Comparison of ENCODE assay signal across 1 cellular context in the genomic region with DNA sequence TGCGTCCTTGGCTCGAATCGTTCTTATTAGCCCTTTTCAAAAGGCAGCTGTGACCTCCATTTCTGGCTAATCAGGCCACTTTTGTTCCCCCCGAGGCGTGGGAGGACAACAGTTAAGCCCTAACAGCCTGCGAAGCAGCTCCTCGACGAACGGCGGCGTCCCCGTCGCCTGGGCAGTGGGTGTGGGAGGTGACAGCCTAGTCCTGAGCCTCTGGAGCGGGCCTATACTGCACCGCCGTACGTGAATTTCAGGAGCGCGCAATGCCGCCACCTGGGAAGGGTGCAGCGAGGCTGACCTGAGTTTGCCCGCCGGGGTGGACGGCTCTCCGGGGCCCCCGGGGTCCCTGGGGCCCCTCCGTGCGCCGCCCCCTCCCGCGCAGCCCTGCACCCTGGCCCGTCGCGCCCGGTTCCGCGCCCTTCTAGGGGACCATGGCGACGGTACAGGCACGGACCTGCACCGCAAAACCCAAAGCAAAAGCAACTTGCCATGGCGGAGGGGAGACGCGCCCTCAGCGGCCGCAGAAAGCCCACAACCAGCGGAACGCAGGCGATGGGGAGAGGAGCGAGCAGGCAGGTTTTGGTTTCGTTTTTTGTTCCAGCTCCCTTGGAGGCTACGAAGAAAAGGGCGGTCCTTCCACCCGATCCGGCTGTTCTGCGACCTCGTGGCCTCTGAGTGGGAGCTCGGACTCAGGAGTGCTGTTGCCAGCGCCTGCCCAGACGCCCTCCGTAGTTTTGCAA.
TF ChIP-seq lines count a peak whose summit lies in the region.

Gene RBM43 (minus strand): TSS at position 624 of the 737 bp plus-strand sequence. CDS start 136 bp downstream, at position 488.

TF ChIP-seq in K562, 482 proteins besides CTCF, POLR2A, EP300 and RAD21 (continued from another document and continues in another):
- TF ChIP-seq ZBTB33 (CRISPR knock-in tag; IDR thresholded peaks at IDR 0.05) = no peak; the same call in 1 of the 2 replicates
- peak; percentile 91 for TF ChIP-seq POLR2G (IDR thresholded peaks at IDR 0.05; ENCODE audit: low read depth, low read length)
- TF ChIP-seq CBFB (CRISPR knock-in tag; IDR thresholded peaks at IDR 0.05) = no peak
- TF ChIP-seq STAG1 (CRISPR knock-in tag; IDR thresholded peaks at IDR 0.05; ENCODE audit: borderline replicate concordance) = no peak; the same call in 1 of the 2 replicates
- no peak for TF ChIP-seq SNIP1 (IDR thresholded peaks at IDR 0.05; ENCODE audit: low read depth)
- TF ChIP-seq JUN (IDR thresholded peaks at IDR 0.05; ENCODE audit: borderline replicate concordance, low read depth, low read length) = no peak
- TF ChIP-seq JUN (CRISPR knock-in tag; IDR thresholded peaks at IDR 0.05; ENCODE audit: borderline replicate concordance) = peak; percentile 63; the same call in 1 of the 2 replicates
- TF ChIP-seq, protein P1, sequence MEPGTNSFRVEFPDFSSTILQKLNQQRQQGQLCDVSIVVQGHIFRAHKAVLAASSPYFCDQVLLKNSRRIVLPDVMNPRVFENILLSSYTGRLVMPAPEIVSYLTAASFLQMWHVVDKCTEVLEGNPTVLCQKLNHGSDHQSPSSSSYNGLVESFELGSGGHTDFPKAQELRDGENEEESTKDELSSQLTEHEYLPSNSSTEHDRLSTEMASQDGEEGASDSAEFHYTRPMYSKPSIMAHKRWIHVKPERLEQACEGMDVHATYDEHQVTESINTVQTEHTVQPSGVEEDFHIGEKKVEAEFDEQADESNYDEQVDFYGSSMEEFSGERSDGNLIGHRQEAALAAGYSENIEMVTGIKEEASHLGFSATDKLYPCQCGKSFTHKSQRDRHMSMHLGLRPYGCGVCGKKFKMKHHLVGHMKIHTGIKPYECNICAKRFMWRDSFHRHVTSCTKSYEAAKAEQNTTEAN (CRISPR knock-in tag; IDR thresholded peaks at IDR 0.05) = peak; percentile 68; the same call in 1 of the 2 replicates
- 0 out of 2 replicates have a peak, but pooled peaks have one; percentile 35 for TF ChIP-seq DMBX1 (CRISPR knock-in tag; IDR thresholded peaks at IDR 0.05; ENCODE audit: borderline replicate concordance)
- TF ChIP-seq SIN3A (IDR thresholded peaks at IDR 0.05; ENCODE audit: borderline replicate concordance in 2 of 2, control insufficient read depth in 1 of 2, low read depth in 2 of 2, low read length in 2 of 2) = peak; percentile 66; a peak in 3 of 4 replicates
- no peak for TF ChIP-seq PRDM10 (IDR thresholded peaks at IDR 0.05; ENCODE audit: partially characterized antibody)
- no peak for TF ChIP-seq ZNF24 (IDR thresholded peaks at IDR 0.05)
- TF ChIP-seq E2F3 (CRISPR knock-in tag; IDR thresholded peaks at IDR 0.05) = peak; percentile 34; the same call in 1 of the 2 replicates
- TF ChIP-seq CREB1 (IDR thresholded peaks at IDR 0.05) = peak; percentile 18; the same call in 1 of the 2 replicates
- peak; percentile 58; the same call in 1 of the 2 replicates for TF ChIP-seq CREB1 (CRISPR knock-in tag; IDR thresholded peaks at IDR 0.05)
- TF ChIP-seq NELFE (IDR thresholded peaks at IDR 0.05; ENCODE audit: insufficient read depth, insufficient read length) = no peak
- TF ChIP-seq CAMTA2 (CRISPR knock-in tag; conservative IDR thresholded peaks at IDR 0.05) = no peak
- no peak for TF ChIP-seq TCF7L2 (IDR thresholded peaks at IDR 0.05; ENCODE audit: low read depth, low read length)
- TF ChIP-seq SRF (CRISPR knock-in tag; IDR thresholded peaks at IDR 0.05) = peak in 1 of 2 experiments; percentile 27; a peak in 1 of 4 replicates
- peak; percentile 80 for TF ChIP-seq RBM22 (IDR thresholded peaks at IDR 0.05; ENCODE audit: low read depth, low read length, poor library complexity, severe bottlenecking)
- no peak for TF ChIP-seq HNRNPH1 (optimal IDR thresholded peaks at IDR 0.05; ENCODE audit: low read depth, low read length)
- TF ChIP-seq, protein P2, sequence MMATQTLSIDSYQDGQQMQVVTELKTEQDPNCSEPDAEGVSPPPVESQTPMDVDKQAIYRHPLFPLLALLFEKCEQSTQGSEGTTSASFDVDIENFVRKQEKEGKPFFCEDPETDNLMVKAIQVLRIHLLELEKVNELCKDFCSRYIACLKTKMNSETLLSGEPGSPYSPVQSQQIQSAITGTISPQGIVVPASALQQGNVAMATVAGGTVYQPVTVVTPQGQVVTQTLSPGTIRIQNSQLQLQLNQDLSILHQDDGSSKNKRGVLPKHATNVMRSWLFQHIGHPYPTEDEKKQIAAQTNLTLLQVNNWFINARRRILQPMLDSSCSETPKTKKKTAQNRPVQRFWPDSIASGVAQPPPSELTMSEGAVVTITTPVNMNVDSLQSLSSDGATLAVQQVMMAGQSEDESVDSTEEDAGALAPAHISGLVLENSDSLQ (IDR thresholded peaks at IDR 0.05) = no peak
- TF ChIP-seq PML (IDR thresholded peaks at IDR 0.05; ENCODE audit: low read length) = no peak
- no peak; the same call in 1 of the 2 replicates for TF ChIP-seq NCOA1 (IDR thresholded peaks at IDR 0.05; ENCODE audit: low read depth)
- no peak for TF ChIP-seq CCAR2 (IDR thresholded peaks at IDR 0.05; ENCODE audit: low read depth, low read length)
- TF ChIP-seq MTA1 (IDR thresholded peaks at IDR 0.05; ENCODE audit: borderline replicate concordance) = 0 out of 2 replicates have a peak, but pooled peaks have one; percentile 40
- no peak for TF ChIP-seq SNAPC5 (CRISPR knock-in tag; IDR thresholded peaks at IDR 0.05)
- TF ChIP-seq ZFPM2 (CRISPR knock-in tag; IDR thresholded peaks at IDR 0.05) = no peak
- TF ChIP-seq ZNF354B (CRISPR knock-in tag; IDR thresholded peaks at IDR 0.05) = no peak
- no peak for TF ChIP-seq KDM1A (IDR thresholded peaks at IDR 0.05)
- TF ChIP-seq, protein P3, sequence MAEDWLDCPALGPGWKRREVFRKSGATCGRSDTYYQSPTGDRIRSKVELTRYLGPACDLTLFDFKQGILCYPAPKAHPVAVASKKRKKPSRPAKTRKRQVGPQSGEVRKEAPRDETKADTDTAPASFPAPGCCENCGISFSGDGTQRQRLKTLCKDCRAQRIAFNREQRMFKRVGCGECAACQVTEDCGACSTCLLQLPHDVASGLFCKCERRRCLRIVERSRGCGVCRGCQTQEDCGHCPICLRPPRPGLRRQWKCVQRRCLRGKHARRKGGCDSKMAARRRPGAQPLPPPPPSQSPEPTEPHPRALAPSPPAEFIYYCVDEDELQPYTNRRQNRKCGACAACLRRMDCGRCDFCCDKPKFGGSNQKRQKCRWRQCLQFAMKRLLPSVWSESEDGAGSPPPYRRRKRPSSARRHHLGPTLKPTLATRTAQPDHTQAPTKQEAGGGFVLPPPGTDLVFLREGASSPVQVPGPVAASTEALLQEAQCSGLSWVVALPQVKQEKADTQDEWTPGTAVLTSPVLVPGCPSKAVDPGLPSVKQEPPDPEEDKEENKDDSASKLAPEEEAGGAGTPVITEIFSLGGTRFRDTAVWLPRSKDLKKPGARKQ (CRISPR knock-in tag; IDR thresholded peaks at IDR 0.05) = no peak
- TF ChIP-seq ZNF121 (CRISPR knock-in tag; conservative IDR thresholded peaks at IDR 0.05) = no peak
- TF ChIP-seq, protein P4, sequence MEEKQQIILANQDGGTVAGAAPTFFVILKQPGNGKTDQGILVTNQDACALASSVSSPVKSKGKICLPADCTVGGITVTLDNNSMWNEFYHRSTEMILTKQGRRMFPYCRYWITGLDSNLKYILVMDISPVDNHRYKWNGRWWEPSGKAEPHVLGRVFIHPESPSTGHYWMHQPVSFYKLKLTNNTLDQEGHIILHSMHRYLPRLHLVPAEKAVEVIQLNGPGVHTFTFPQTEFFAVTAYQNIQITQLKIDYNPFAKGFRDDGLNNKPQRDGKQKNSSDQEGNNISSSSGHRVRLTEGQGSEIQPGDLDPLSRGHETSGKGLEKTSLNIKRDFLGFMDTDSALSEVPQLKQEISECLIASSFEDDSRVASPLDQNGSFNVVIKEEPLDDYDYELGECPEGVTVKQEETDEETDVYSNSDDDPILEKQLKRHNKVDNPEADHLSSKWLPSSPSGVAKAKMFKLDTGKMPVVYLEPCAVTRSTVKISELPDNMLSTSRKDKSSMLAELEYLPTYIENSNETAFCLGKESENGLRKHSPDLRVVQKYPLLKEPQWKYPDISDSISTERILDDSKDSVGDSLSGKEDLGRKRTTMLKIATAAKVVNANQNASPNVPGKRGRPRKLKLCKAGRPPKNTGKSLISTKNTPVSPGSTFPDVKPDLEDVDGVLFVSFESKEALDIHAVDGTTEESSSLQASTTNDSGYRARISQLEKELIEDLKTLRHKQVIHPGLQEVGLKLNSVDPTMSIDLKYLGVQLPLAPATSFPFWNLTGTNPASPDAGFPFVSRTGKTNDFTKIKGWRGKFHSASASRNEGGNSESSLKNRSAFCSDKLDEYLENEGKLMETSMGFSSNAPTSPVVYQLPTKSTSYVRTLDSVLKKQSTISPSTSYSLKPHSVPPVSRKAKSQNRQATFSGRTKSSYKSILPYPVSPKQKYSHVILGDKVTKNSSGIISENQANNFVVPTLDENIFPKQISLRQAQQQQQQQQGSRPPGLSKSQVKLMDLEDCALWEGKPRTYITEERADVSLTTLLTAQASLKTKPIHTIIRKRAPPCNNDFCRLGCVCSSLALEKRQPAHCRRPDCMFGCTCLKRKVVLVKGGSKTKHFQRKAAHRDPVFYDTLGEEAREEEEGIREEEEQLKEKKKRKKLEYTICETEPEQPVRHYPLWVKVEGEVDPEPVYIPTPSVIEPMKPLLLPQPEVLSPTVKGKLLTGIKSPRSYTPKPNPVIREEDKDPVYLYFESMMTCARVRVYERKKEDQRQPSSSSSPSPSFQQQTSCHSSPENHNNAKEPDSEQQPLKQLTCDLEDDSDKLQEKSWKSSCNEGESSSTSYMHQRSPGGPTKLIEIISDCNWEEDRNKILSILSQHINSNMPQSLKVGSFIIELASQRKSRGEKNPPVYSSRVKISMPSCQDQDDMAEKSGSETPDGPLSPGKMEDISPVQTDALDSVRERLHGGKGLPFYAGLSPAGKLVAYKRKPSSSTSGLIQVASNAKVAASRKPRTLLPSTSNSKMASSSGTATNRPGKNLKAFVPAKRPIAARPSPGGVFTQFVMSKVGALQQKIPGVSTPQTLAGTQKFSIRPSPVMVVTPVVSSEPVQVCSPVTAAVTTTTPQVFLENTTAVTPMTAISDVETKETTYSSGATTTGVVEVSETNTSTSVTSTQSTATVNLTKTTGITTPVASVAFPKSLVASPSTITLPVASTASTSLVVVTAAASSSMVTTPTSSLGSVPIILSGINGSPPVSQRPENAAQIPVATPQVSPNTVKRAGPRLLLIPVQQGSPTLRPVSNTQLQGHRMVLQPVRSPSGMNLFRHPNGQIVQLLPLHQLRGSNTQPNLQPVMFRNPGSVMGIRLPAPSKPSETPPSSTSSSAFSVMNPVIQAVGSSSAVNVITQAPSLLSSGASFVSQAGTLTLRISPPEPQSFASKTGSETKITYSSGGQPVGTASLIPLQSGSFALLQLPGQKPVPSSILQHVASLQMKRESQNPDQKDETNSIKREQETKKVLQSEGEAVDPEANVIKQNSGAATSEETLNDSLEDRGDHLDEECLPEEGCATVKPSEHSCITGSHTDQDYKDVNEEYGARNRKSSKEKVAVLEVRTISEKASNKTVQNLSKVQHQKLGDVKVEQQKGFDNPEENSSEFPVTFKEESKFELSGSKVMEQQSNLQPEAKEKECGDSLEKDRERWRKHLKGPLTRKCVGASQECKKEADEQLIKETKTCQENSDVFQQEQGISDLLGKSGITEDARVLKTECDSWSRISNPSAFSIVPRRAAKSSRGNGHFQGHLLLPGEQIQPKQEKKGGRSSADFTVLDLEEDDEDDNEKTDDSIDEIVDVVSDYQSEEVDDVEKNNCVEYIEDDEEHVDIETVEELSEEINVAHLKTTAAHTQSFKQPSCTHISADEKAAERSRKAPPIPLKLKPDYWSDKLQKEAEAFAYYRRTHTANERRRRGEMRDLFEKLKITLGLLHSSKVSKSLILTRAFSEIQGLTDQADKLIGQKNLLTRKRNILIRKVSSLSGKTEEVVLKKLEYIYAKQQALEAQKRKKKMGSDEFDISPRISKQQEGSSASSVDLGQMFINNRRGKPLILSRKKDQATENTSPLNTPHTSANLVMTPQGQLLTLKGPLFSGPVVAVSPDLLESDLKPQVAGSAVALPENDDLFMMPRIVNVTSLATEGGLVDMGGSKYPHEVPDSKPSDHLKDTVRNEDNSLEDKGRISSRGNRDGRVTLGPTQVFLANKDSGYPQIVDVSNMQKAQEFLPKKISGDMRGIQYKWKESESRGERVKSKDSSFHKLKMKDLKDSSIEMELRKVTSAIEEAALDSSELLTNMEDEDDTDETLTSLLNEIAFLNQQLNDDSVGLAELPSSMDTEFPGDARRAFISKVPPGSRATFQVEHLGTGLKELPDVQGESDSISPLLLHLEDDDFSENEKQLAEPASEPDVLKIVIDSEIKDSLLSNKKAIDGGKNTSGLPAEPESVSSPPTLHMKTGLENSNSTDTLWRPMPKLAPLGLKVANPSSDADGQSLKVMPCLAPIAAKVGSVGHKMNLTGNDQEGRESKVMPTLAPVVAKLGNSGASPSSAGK (IDR thresholded peaks at IDR 0.05) = peak; percentile 90
- no peak; the same call in 1 of the 2 replicates for TF ChIP-seq DPF2 (IDR thresholded peaks at IDR 0.05)
